Comparison of ENCODE assay signal across 1 cellular context in the genomic region with DNA sequence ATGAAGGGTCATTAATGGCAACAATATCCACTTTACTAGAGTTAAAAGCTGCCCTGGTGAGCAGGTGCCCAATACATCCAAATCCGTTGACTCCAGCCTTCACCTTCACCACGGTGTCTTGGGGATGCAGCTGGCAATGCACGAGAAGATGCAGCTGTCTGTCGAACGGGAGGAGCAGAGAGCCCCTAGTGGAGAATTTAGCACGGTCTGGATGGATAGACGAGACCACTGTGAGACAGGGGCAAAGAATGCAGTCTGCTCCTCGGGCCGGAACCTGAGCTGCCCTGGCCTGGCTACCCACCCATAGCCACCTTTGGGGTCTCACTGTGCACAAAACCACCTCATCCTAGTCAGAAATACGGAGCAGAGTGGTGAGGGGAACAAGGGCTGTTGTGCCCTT.
TF ChIP-seq lines count a peak whose summit lies in the region.

No MANE protein-coding gene starts in this region.

TF ChIP-seq in HepG2, 621 proteins besides CTCF, POLR2A, EP300 and RAD21 (continued from another document):
- TF ChIP-seq, protein P1, sequence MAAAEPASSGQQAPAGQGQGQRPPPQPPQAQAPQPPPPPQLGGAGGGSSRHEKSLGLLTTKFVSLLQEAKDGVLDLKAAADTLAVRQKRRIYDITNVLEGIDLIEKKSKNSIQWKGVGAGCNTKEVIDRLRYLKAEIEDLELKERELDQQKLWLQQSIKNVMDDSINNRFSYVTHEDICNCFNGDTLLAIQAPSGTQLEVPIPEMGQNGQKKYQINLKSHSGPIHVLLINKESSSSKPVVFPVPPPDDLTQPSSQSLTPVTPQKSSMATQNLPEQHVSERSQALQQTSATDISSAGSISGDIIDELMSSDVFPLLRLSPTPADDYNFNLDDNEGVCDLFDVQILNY (CRISPR knock-in tag; conservative IDR thresholded peaks at IDR 0.05) = no peak
- TF ChIP-seq ZNF124 (CRISPR knock-in tag; IDR thresholded peaks at IDR 0.05) (no peak), YEATS2 (CRISPR knock-in tag; IDR thresholded peaks at IDR 0.05; ENCODE audit: borderline replicate concordance) (no peak), ZNF136 (CRISPR knock-in tag; IDR thresholded peaks at IDR 0.05; ENCODE audit: low read depth) (no peak), TBX2 (CRISPR knock-in tag; IDR thresholded peaks at IDR 0.05; ENCODE audit: borderline replicate concordance) (no peak)
- TF ChIP-seq, protein P2, sequence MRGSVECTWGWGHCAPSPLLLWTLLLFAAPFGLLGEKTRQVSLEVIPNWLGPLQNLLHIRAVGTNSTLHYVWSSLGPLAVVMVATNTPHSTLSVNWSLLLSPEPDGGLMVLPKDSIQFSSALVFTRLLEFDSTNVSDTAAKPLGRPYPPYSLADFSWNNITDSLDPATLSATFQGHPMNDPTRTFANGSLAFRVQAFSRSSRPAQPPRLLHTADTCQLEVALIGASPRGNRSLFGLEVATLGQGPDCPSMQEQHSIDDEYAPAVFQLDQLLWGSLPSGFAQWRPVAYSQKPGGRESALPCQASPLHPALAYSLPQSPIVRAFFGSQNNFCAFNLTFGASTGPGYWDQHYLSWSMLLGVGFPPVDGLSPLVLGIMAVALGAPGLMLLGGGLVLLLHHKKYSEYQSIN (CRISPR knock-in tag; IDR thresholded peaks at IDR 0.05; ENCODE audit: borderline replicate concordance) = no peak
- TF ChIP-seq, protein P3, sequence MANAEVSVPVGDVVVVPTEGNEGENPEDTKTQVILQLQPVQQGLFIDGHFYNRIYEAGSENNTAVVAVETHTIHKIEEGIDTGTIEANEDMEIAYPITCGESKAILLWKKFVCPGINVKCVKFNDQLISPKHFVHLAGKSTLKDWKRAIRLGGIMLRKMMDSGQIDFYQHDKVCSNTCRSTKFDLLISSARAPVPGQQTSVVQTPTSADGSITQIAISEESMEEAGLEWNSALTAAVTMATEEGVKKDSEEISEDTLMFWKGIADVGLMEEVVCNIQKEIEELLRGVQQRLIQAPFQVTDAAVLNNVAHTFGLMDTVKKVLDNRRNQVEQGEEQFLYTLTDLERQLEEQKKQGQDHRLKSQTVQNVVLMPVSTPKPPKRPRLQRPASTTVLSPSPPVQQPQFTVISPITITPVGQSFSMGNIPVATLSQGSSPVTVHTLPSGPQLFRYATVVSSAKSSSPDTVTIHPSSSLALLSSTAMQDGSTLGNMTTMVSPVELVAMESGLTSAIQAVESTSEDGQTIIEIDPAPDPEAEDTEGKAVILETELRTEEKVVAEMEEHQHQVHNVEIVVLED (CRISPR knock-in tag; IDR thresholded peaks at IDR 0.05; ENCODE audit: borderline replicate concordance) = no peak
